Comparison of ENCODE assay signal across 10 cellular contexts in the genomic region with DNA sequence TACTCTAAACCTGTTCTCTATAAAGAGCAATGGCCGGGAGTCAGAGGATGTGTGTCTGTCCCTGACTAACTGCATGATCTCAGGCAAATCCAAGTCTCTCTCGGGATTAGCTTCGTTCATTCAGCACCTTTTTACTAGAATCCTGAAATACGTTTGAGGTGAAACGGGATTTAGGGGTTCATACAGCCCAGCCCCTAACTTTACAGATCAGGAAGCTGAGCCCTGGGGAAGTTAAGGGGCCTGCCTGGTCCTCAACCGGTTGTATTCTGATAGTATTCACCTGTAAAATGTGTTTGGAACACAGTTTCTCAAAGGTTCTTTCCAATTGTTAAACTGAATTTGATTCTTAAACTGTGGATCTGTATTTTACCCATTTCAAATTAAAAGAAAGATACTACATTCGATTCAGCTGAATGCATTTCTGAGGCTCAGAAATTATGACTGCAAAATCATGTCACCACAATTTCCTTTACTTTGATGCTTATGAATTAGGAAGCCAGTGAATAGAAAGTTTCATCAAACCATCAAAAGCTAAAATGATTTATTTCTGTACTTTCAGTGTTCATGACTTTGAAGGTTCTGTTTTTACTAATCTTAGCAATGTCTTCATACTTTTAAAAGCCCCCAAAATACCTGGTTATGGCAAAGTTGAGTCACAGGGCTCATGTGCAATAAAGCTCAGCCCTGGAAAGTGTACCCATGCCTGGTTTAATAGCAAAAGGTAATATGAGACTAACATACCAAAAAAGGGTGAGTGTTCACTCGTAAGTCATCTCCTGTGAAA. TPM values are rescaled to one million over a fixed set of nuclear protein-coding genes. Genes with fewer than 3 reads are reported as not detected.
DNase-seq lines count a peak whose midpoint lies in the region; ATAC-seq, FAIRE-seq and TF ChIP-seq lines count a peak whose summit lies in the region.
"Had no signal": no experiment of that assay in that cellular context is flagged by ENCODE, and none has a peak within 500 bp of the region (broad histone marks: within the 10 kb centered on the region; RNA-seq: fewer than 3 reads in every experiment).

No MANE protein-coding gene starts in this region.

- no peaks in the 10 kb centered on the region for H3K9me3 ChIP-seq in left ventricle myocardium inferior (replicated peaks)
- H3K9me3 ChIP-seq: neutrophil had no signal

- no peak for TF ChIP-seq POLR2A in H54 (IDR thresholded peaks at IDR 0.05; ENCODE audit: low read depth, low read length)

- H3K4me3 Mint-ChIP-seq in stimulated activated naive CD8-positive, alpha-beta T cell treated with anti-CD3 and anti-CD28 coated beads, Interleukin-15, amount 100 ng/mL, for 72 hours: peak overlapping the region; percentile 69 to 80

- H3K27me3 ChIP-seq in left ventricle myocardium inferior (ENCODE audit: low read depth): peaks cover 25% of the 10 kb centered on the region

- no peaks in the 10 kb centered on the region for H3K36me3 ChIP-seq in left ventricle myocardium inferior
- H3K36me3 ChIP-seq: neutrophil had no signal

- H3K27ac Mint-ChIP-seq in stimulated activated naive CD8-positive, alpha-beta T cell treated with anti-CD3 and anti-CD28 coated beads, Interleukin-15, amount 100 ng/mL, for 72 hours: peak overlapping the region; percentile 96 to 99

- H3K4me1 Mint-ChIP-seq in stimulated activated naive CD8-positive, alpha-beta T cell treated with anti-CD3 and anti-CD28 coated beads, Interleukin-15, amount 100 ng/mL, for 72 hours: peaks cover 87% of the 10 kb centered on the region

- TF ChIP-seq CTCF in left ventricle myocardium inferior (IDR thresholded peaks at IDR 0.05; ENCODE audit: borderline replicate concordance): no peak

- peak; percentile 51 for ATAC-seq in HG03342 (IDR thresholded peaks at IDR 0.05; ENCODE audit: unreplicated experiment)
- ATAC-seq in stimulated activated naive CD8-positive, alpha-beta T cell treated with anti-CD3 and anti-CD28 coated beads, Interleukin-15, amount 100 ng/mL, for 72 hours: peak; percentile 86

- in situ Hi-C loops in ACHN (cut with HindIII; ENCODE audit: low pct_ligation_motif_present, low pct_unique_long_range_greater_than_20kb, low sequenced_read_pairs): no loop called here

- intact Hi-C loops in cardiac septum (cut with DNase I) (no loop called here), left ventricle myocardium inferior (cut with micrococcal nuclease) (no loop called here)

- no peaks in the 10 kb centered on the region for H3K4me1 ChIP-seq in left ventricle myocardium inferior

- no peaks in the 10 kb centered on the region for H3K27me3 Mint-ChIP-seq in stimulated activated naive CD8-positive, alpha-beta T cell treated with anti-CD3 and anti-CD28 coated beads, Interleukin-15, amount 100 ng/mL, for 72 hours

- DNase-seq in cardiac septum (ENCODE audit: low spot score) (peak; percentile 31), left ventricle myocardium inferior (no peak), H54 (ENCODE audit: insufficient read length, low spot score) (no peak), ACHN (no peak), cerebellar cortex (ENCODE audit: low spot score) (no peak)
- DNase-seq in activated T-cell treated with anti-CD3 and anti-CD28 coated beads, Interleukin-2, amount 50 U/mL, for 48 hours: peak; percentile 41 to 55
- peak; percentile 69 to 76 for DNase-seq in stimulated activated naive CD8-positive, alpha-beta T cell treated with anti-CD3 and anti-CD28 coated beads, Interleukin-15, amount 100 ng/mL, for 72 hours

- no peak overlapping the region for H3K27ac ChIP-seq in left ventricle myocardium inferior (replicated peaks)
- H3K27ac ChIP-seq: neutrophil, SK-N-MC had no signal

- no peaks in the 10 kb centered on the region for H3K9me3 Mint-ChIP-seq in stimulated activated naive CD8-positive, alpha-beta T cell treated with anti-CD3 and anti-CD28 coated beads, Interleukin-15, amount 100 ng/mL, for 72 hours

- H3K4me3 ChIP-seq in left ventricle myocardium inferior: no peak overlapping the region
- H3K4me3 ChIP-seq: SK-N-MC had no signal

- no peak for FAIRE-seq in H54 (lab: Jason Lieb, UNC)

RNA-seq across cellular contexts. Expression of gene EZH2, which starts 28.9 kb away (rescaled TPM):
- 1.5 TPM for total RNA-seq in cardiac septum
- total RNA-seq in left ventricle myocardium inferior: 0.99 TPM

Comparison
In these comparisons a context has a peak if more than half of its experiments do, and no peak if none do; other contexts are left out.
1. DNase-seq: peak in cardiac septum (single experiment), activated T-cell treated with anti-CD3 and anti-CD28 coated beads, Interleukin-2, amount 50 U/mL, for 48 hours (2 of 2) and stimulated activated naive CD8-positive, alpha-beta T cell treated with anti-CD3 and anti-CD28 coated beads, Interleukin-15, amount 100 ng/mL, for 72 hours (2 of 2); none in left ventricle myocardium inferior (single experiment), H54 (single experiment), ACHN (single experiment) and cerebellar cortex (single experiment).